10 cellular contexts compared by ENCODE assay signal in the genomic region with DNA sequence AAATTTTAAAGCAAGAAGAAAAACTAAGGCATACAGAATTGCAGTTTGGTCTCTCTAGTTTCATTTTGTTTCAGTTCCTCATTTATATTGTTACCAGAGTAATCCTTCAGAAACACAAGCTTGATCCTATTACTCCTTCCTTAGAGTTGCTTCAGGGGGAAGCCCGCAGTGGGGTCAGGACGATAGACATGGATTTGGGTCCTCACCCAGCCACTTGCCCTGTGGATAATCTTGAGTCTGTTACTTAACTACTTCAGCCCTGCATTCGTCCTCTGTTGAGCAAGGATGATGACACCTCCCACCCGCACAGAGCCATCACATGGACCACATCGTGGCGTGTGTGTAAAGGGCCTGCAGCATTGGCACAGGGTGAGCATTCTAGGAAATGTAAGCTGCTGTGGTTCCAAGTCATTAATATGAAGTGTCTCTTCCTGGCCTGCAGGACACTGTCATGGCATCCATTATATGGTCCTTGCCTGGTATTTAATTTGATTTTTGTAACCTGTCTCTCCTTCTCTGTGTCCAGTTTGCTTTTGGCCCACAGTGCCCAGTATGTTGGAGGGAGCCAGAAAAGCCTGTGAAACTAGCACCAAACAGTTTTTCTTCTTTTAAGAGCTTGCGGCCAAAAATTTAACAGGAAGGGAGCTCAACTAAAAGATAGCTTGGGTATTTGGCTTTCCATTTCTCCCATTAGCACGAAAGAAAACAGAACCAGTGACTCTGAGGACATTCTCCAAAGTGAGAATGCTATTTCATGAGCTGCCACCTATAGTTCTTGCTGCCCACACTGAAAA.
DNase-seq lines count a peak whose midpoint lies in the region; ATAC-seq and TF ChIP-seq lines count a peak whose summit lies in the region.
"Had no signal": no experiment of that assay in that cellular context is flagged by ENCODE, and none has a peak within 500 bp of the region (broad histone marks: within the 10 kb centered on the region; RNA-seq: fewer than 3 reads in every experiment).

No MANE protein-coding gene starts in this region.

- WGBS in GM23248 (ENCODE audit: low coverage in 1 of 2, low lambda C conversion rate in 2 of 2, missing lambda C conversion rate in 2 of 2), 2 experiments: 34 to 40% methylated on average over 8 of the region's 8 CpGs

- H3K9me2 ChIP-seq in GM23248 (ENCODE audit: insufficient read depth): no peaks in the 10 kb centered on the region

- H3K79me2 ChIP-seq in GM23248 (ENCODE audit: insufficient read depth) (no peaks in the 10 kb centered on the region), OCI-LY3 (ENCODE audit: low read length) (no peaks in the 10 kb centered on the region)

- H3K27ac ChIP-seq in GM23248 (no peak overlapping the region), OCI-LY3 (ENCODE audit: low read length) (no peak overlapping the region)
- H3K27ac ChIP-seq: suprapubic skin had no signal

- H3K4me1 Mint-ChIP-seq in memory B cell: peaks cover 7% of the 10 kb centered on the region

- no peak overlapping the region for H3K27ac Mint-ChIP-seq in memory B cell

- H2AFZ ChIP-seq in GM23248 (no peak overlapping the region), OCI-LY3 (ENCODE audit: low read depth, low read length) (no peak overlapping the region)

- H4K20me1 ChIP-seq in GM23248 (ENCODE audit: insufficient read depth): no peaks in the 10 kb centered on the region
- H4K20me1 ChIP-seq in OCI-LY3 (ENCODE audit: insufficient read depth, low read length): no peaks in the 10 kb centered on the region

- no peaks in the 10 kb centered on the region for H3K9me3 ChIP-seq in GM23248 (ENCODE audit: low read depth)
- no peaks in the 10 kb centered on the region for H3K9me3 ChIP-seq in OCI-LY3 (ENCODE audit: insufficient read depth, low read length)
- H3K9me3 ChIP-seq: suprapubic skin had no signal

- H3K4me3 ChIP-seq in GM23248 (no peak overlapping the region), OCI-LY3 (ENCODE audit: low read length) (no peak overlapping the region)
- H3K4me3 ChIP-seq: suprapubic skin had no signal

- H3F3A ChIP-seq in GM23248 (ENCODE audit: insufficient read depth): peaks cover 7% of the 10 kb centered on the region

- peak overlapping the region; percentile 32 for H3K4me3 Mint-ChIP-seq in memory B cell

- H3K4me2 ChIP-seq in GM23248 (ENCODE audit: unreplicated experiment): no peak overlapping the region
- H3K4me2 ChIP-seq in OCI-LY3 (ENCODE audit: low read length): peak overlapping the region; percentile 45

- H3K27me3 ChIP-seq in GM23248 (replicated peaks; ENCODE audit: insufficient read depth) (no peaks in the 10 kb centered on the region), OCI-LY3 (ENCODE audit: low read depth, low read length) (peaks cover 17% of the 10 kb centered on the region; the same call in 1 of the 2 replicates)
- H3K27me3 ChIP-seq: suprapubic skin had no signal

- H3K9me3 Mint-ChIP-seq in memory B cell: peaks cover 2% of the 10 kb centered on the region

- TF ChIP-seq CTCF in OCI-LY3 (IDR thresholded peaks at IDR 0.05; ENCODE audit: low read depth, low read length): no peak

- H3K27me3 Mint-ChIP-seq in memory B cell: peaks cover 2% of the 10 kb centered on the region

- peak; percentile 82 to 87 for DNase-seq in AML-193 (lab: John Stamatoyannopoulos, UW)
- peak; percentile 54 for DNase-seq in GM23248
- peak in 1 of 2 donors; percentile 21 for DNase-seq in memory B cell (ENCODE audit: low spot score in 2 of 2)
- no peak for DNase-seq in NCI-H1105 (lab: John Stamatoyannopoulos, UW)
- DNase-seq in DMS114 treated with DMSO at 0.1 percent for 48 hours (lab: John Stamatoyannopoulos, UW; ENCODE audit: unreplicated experiment): no peak
- no peak for DNase-seq in effector CD4-positive, alpha-beta T cell
- DNase-seq: NCI-H1694 treated with DMSO at 0.1 percent for 48 hours had no signal

- H3K9ac ChIP-seq in GM23248: no peak overlapping the region
- no peak overlapping the region for H3K9ac ChIP-seq in OCI-LY3 (ENCODE audit: low read length)

- in situ Hi-C loops in GM23248 (cut with MboI): no loop called here

- H3K36me3 Mint-ChIP-seq in memory B cell: peaks cover 1% of the 10 kb centered on the region

- H3K4me1 ChIP-seq in GM23248 (ENCODE audit: insufficient read depth) (peaks cover 24% of the 10 kb centered on the region), OCI-LY3 (ENCODE audit: low read length) (peaks cover 39% of the 10 kb centered on the region)

- no peaks in the 10 kb centered on the region for H3K36me3 ChIP-seq in GM23248 (ENCODE audit: low read depth)
- H3K36me3 ChIP-seq in OCI-LY3 (replicated peaks; ENCODE audit: low read depth, low read length): no peaks in the 10 kb centered on the region
- H3K36me3 ChIP-seq: suprapubic skin had no signal

- ATAC-seq in memory B cell (ENCODE audit: low read depth): peak; percentile 79
- ATAC-seq in esophagus mucosa: no peak

Comparison
In these comparisons a context has a peak if more than half of its experiments do, and no peak if none do; other contexts are left out.
1. DNase-seq: peak in AML-193 (2 of 2) and GM23248 (single experiment); none in NCI-H1105 (single experiment), DMS114 treated with DMSO at 0.1 percent for 48 hours (single experiment) and effector CD4-positive, alpha-beta T cell (single experiment).